Comparison of ENCODE assay signal across 8 cellular contexts in genomic region chr1:12472798-12473551, GRCh38.
DNase-seq lines count a peak whose midpoint lies in the region; ATAC-seq, FAIRE-seq and TF ChIP-seq lines count a peak whose summit lies in the region.

No MANE protein-coding gene starts in this region.

- H3K27me3 Mint-ChIP-seq in activated CD4-positive, alpha-beta T cell treated with anti-CD3 and anti-CD28 coated beads, Interleukin-2, amount 10 ng/mL, durations not matched to agents 7 days and 5 days, result no peaks in the 10 kb centered on the region

- POLR2A ChIA-PET in activated CD4-positive, alpha-beta T cell treated with anti-CD3 and anti-CD28 coated beads, Interleukin-2, amount 10 ng/mL, durations not matched to agents 7 days and 5 days (lab: Charles Lee), result no interaction called here

- H3K36me3 Mint-ChIP-seq in activated CD4-positive, alpha-beta T cell treated with anti-CD3 and anti-CD28 coated beads, Interleukin-2, amount 10 ng/mL, durations not matched to agents 7 days and 5 days (ENCODE audit: low read depth), result peaks cover 48% of the 10 kb centered on the region

- ATAC-seq in GM18519 (IDR thresholded peaks at IDR 0.05; ENCODE audit: low FRiP score, unreplicated experiment) (no peak), GM19035 (IDR thresholded peaks at IDR 0.05; ENCODE audit: unreplicated experiment) (no peak)

- peak; percentile 26 for FAIRE-seq in GM12891 (lab: Jason Lieb, UNC)

- peaks cover 74% of the 10 kb centered on the region for H3K4me1 Mint-ChIP-seq in activated CD4-positive, alpha-beta T cell treated with anti-CD3 and anti-CD28 coated beads, Interleukin-2, amount 10 ng/mL, durations not matched to agents 7 days and 5 days

- DNase-seq in GM12891 (ENCODE audit: insufficient read length, low spot score) (no peak), erythroblast (lab: John Stamatoyannopoulos, UW) (peak; percentile 29 to 61), SKM-1 treated with dmso at 0.1 percent for 144 hours (lab: John Stamatoyannopoulos, UW; ENCODE audit: unreplicated experiment) (no peak), NCI-H2081 (lab: John Stamatoyannopoulos, UW) (no peak)
- DNase-seq in activated CD4-positive, alpha-beta T cell treated with anti-CD3 and anti-CD28 coated beads, Interleukin-2, amount 10 ng/mL, durations not matched to agents 7 days and 5 days, result peak; percentile 70
- DNase-seq in stimulated activated CD4-positive, alpha-beta T cell treated with anti-CD3 and anti-CD28 coated beads, Interleukin-4, amount 100 ng/mL, for 24 hours, result peak; percentile 82

- H3K9me3 Mint-ChIP-seq in activated CD4-positive, alpha-beta T cell treated with anti-CD3 and anti-CD28 coated beads, Interleukin-2, amount 10 ng/mL, durations not matched to agents 7 days and 5 days, result no peaks in the 10 kb centered on the region

- CTCF ChIA-PET in activated CD4-positive, alpha-beta T cell treated with anti-CD3 and anti-CD28 coated beads, Interleukin-2, amount 10 ng/mL, durations not matched to agents 7 days and 5 days (lab: Charles Lee), result interaction anchor here (1.2 to 2.0 kb wide), 3 partner anchors 15 to 144 kb away, joined by 3 to 6 read pairs (median 3); no protein-coding TSS in a partner anchor

- H3K27ac Mint-ChIP-seq in activated CD4-positive, alpha-beta T cell treated with anti-CD3 and anti-CD28 coated beads, Interleukin-2, amount 10 ng/mL, durations not matched to agents 7 days and 5 days, result peak overlapping the region; percentile 93

- TF ChIP-seq POLR2A in GM12891 (IDR thresholded peaks at IDR 0.05; ENCODE audit: low read depth, low read length) (no peak), erythroblast (IDR thresholded peaks at IDR 0.05; ENCODE audit: low read length) (no peak)

- peak overlapping the region; percentile 53 for H3K4me3 Mint-ChIP-seq in activated CD4-positive, alpha-beta T cell treated with anti-CD3 and anti-CD28 coated beads, Interleukin-2, amount 10 ng/mL, durations not matched to agents 7 days and 5 days

TF ChIP-seq in GM12891, 5 proteins besides CTCF, POLR2A, EP300 and RAD21:
- TF ChIP-seq SPI1 (IDR thresholded peaks at IDR 0.05; ENCODE audit: low read depth, low read length) (no peak), POLR2AphosphoS5 (IDR thresholded peaks at IDR 0.05; ENCODE audit: low read depth, low read length) (no peak), TAF1 (IDR thresholded peaks at IDR 0.05; ENCODE audit: low read depth, low read length) (no peak), POU2F2 (IDR thresholded peaks at IDR 0.05; ENCODE audit: low read depth, low read length) (no peak), PAX5 (IDR thresholded peaks at IDR 0.05; ENCODE audit: insufficient read depth, low read length, severe bottlenecking) (no peak)

Comparison
In these comparisons a context has a peak if more than half of its experiments do, and no peak if none do; other contexts are left out.
1. DNase-seq: peak in activated CD4-positive, alpha-beta T cell treated with anti-CD3 and anti-CD28 coated beads, Interleukin-2, amount 10 ng/mL, durations not matched to agents 7 days and 5 days (single experiment), erythroblast (2 of 2) and stimulated activated CD4-positive, alpha-beta T cell treated with anti-CD3 and anti-CD28 coated beads, Interleukin-4, amount 100 ng/mL, for 24 hours (single experiment); none in GM12891 (single experiment), SKM-1 treated with dmso at 0.1 percent for 144 hours (single experiment) and NCI-H2081 (0 of 2).